27 cellular contexts compared by ENCODE assay signal in genomic region chr10:17817790-17818189, GRCh38. TPM values are rescaled to one million over a fixed set of nuclear protein-coding genes. Genes with fewer than 3 reads are reported as not detected.
A peak's percentile ranks its signal among the peaks of the same experiment; 100 is the strongest.
DNase-seq lines count a peak whose midpoint lies in the region; FAIRE-seq and TF ChIP-seq lines count a peak whose summit lies in the region.
"Had no signal": no experiment of that assay in that cellular context is flagged by ENCODE, and none has a peak within 500 bp of the region (broad histone marks: within the 10 kb centered on the region; RNA-seq: fewer than 3 reads in every experiment).

No MANE protein-coding gene starts in this region.

- H2AFZ ChIP-seq in neural cell (ENCODE audit: low read depth, low read length), result no peak overlapping the region

- TF ChIP-seq POLR2A in stomach (IDR thresholded peaks at IDR 0.05), result no peak

- H3K79me2 ChIP-seq in neural cell (replicated peaks; ENCODE audit: insufficient read depth, low read length), result no peaks in the 10 kb centered on the region

- H3K27me3 ChIP-seq in neural cell (ENCODE audit: insufficient read depth, low read depth, low read length) (no peaks in the 10 kb centered on the region), stomach (no peaks in the 10 kb centered on the region)
- H3K27me3 ChIP-seq: BE2C, BLaER1 had no signal

- TF ChIP-seq EP300 in neural cell (conservative IDR thresholded peaks at IDR 0.05; ENCODE audit: poor library complexity, severe bottlenecking) (peak; percentile 20), stomach (IDR thresholded peaks at IDR 0.05) (no peak)

- DNase-seq in D721Med (ENCODE audit: insufficient read length, low spot score) (no peak), dermis blood vessel endothelial cell (peak; percentile 32), stomach (no peak), AML-193 (lab: John Stamatoyannopoulos, UW) (no peak)
- DNase-seq: BE2C; C1 segment of cervical spinal cord; CD4-positive, alpha-beta memory T cell; CD4-positive, CD25-positive, alpha-beta regulatory T cell; CD8-positive, alpha-beta memory T cell; COR-L47; DMS 273 treated with DMSO at 0.1 percent for 48 hours; DMS153; DMS53; DMS79; DND-41; EL; GDM1 had no signal

- 41 to 57% (median 47%) methylated on average over 3 of the region's 3 CpGs for WGBS in stomach, 5 donors

- TF ChIP-seq CTCF in D721Med (IDR thresholded peaks at IDR 0.05; ENCODE audit: insufficient read depth, missing control alignments), result no peak
- TF ChIP-seq CTCF in neural cell (IDR thresholded peaks at IDR 0.05; ENCODE audit: poor library complexity, severe bottlenecking), result no peak
- TF ChIP-seq CTCF in stomach (IDR thresholded peaks at IDR 0.05), result no peak

- TF ChIP-seq RAD21 in neural cell (conservative IDR thresholded peaks at IDR 0.05), result no peak

- no peaks in the 10 kb centered on the region for H3K36me3 ChIP-seq in neural cell (ENCODE audit: insufficient read depth, low read length)
- no peaks in the 10 kb centered on the region for H3K36me3 ChIP-seq in stomach
- H3K36me3 ChIP-seq: BE2C, BLaER1 had no signal

- no peak overlapping the region for H3K4me2 ChIP-seq in neural cell (ENCODE audit: low read length)
- H3K4me2 ChIP-seq: A549, BLaER1 had no signal

- H3K4me1 ChIP-seq in stomach, result no peaks in the 10 kb centered on the region
- H3K4me1 ChIP-seq: A549, BE2C, BLaER1 had no signal

- peak; percentile 38 for FAIRE-seq in D721Med (lab: Jason Lieb, UNC)
- FAIRE-seq: A549, GM12878, GM12892, GM18507 had no signal

- H3K9me3 ChIP-seq in neural cell (ENCODE audit: low read length), result no peaks in the 10 kb centered on the region
- no peaks in the 10 kb centered on the region for H3K9me3 ChIP-seq in stomach
- H3K9me3 ChIP-seq: A549, BE2C, BLaER1 had no signal

- no peaks in the 10 kb centered on the region for H3F3A ChIP-seq in neural cell (ENCODE audit: insufficient read depth, low read length, poor library complexity, severe bottlenecking)

- H3K27ac ChIP-seq in neural cell (ENCODE audit: low read length) (no peak overlapping the region), stomach (no peak overlapping the region)
- H3K27ac ChIP-seq: 22Rv1, A549, BLaER1 had no signal

- intact Hi-C loops in stomach (cut with DNase I; ENCODE audit: low total_unique reads), result no loop called here

- no peaks in the 10 kb centered on the region for H4K20me1 ChIP-seq in neural cell (ENCODE audit: insufficient read depth)
- H4K20me1 ChIP-seq: BLaER1 had no signal

- H3K9ac ChIP-seq in neural cell (ENCODE audit: low read length), result no peak overlapping the region
- H3K9ac ChIP-seq: BLaER1 had no signal

- no peak overlapping the region for H3K4me3 ChIP-seq in neural cell (ENCODE audit: low read length)
- H3K4me3 ChIP-seq in stomach, result no peak overlapping the region
- H3K4me3 ChIP-seq: A549, BLaER1, GM12878 had no signal

- H3K9me2 ChIP-seq in neural cell (ENCODE audit: insufficient read depth, low read length), result no peaks in the 10 kb centered on the region

TF ChIP-seq in neural cell, 6 proteins besides CTCF, POLR2A, EP300 and RAD21:
- TF ChIP-seq REST (IDR thresholded peaks at IDR 0.05; ENCODE audit: borderline replicate concordance) (no peak), MXI1 (conservative IDR thresholded peaks at IDR 0.05; ENCODE audit: poor library complexity, severe bottlenecking) (no peak), EZH2 (IDR thresholded peaks at IDR 0.05; ENCODE audit: borderline replicate concordance, insufficient read depth, low read length, poor library complexity, severe bottlenecking) (no peak), POLR2AphosphoS5 (IDR thresholded peaks at IDR 0.05) (no peak), TAF1 (IDR thresholded peaks at IDR 0.05; ENCODE audit: low read depth) (no peak), SMC3 (conservative IDR thresholded peaks at IDR 0.05; ENCODE audit: poor library complexity) (no peak)

RNA-seq across cellular contexts. Expression of gene MRC1, which starts 8.6 kb away (rescaled TPM):
- 156 and 249 TPM in 2 replicates for total RNA-seq in dermis blood vessel endothelial cell
- polyA plus RNA-seq in neural cell, result 0.12 TPM in 1 of 2 replicates, not detected in the other
- polyA minus RNA-seq in neural cell, result 0.12 TPM in 1 of 2 replicates, not detected in the other
- 10 to 100 TPM in 3 of 5 donors, 1 to 10 TPM in 2; 4.9 to 50.3 (median 19.1) TPM for total RNA-seq in stomach
- 1 to 10 TPM; 1.9 to 7.9 (median 7.0) TPM for polyA plus RNA-seq in stomach
- total RNA-seq: A172, Daoy, G401 had no signal
- polyA plus RNA-seq: A549; CD8-positive, alpha-beta memory T cell had no signal
